In the genomic region with DNA sequence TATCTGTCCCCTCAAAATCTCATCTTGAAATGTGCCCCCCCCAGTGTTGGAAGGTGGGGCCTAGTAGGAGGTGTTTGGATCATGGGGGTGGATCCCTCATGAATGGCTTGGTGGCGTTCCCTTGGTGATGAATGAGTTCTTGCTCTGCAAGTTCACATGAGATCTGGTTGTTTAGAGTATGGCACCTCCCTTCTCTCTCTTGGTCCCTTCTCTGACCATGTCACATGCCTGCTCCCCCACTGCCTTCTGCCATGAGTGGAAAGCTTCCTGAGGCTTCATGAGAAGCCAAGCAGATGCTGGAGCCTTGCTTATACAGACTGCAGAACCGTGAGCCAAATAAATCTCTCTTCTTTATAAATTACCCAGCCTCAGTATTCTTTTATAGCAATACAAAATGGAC, we compare ENCODE assay signal across 16 cellular contexts.
DNase-seq lines count a peak whose midpoint lies in the region; ATAC-seq and TF ChIP-seq lines count a peak whose summit lies in the region.
"Had no signal": no experiment of that assay in that cellular context is flagged by ENCODE, and none has a peak within 500 bp of the region (broad histone marks: within the 10 kb centered on the region; RNA-seq: fewer than 3 reads in every experiment).

No MANE protein-coding gene starts in this region.

- no peak overlapping the region for H3K27ac Mint-ChIP-seq in activated T-helper 17 cell treated with anti-CD3 and anti-CD28 coated beads, Interleukin-2, amount 50 U/mL, for 72 hours
- H3K27ac Mint-ChIP-seq: CD4-positive, alpha-beta T cell; GM23338; HFFc6; IgD-negative memory B cell had no signal

- H3K36me3 Mint-ChIP-seq in activated T-helper 17 cell treated with anti-CD3 and anti-CD28 coated beads, Interleukin-2, amount 50 U/mL, for 72 hours (ENCODE audit: low read depth) = peaks cover 27% of the 10 kb centered on the region

- no peaks in the 10 kb centered on the region for H3K9me3 Mint-ChIP-seq in activated T-helper 17 cell treated with anti-CD3 and anti-CD28 coated beads, Interleukin-2, amount 50 U/mL, for 72 hours
- H3K9me3 Mint-ChIP-seq: CD4-positive, alpha-beta T cell; GM23338; IgD-negative memory B cell had no signal

- no peak for TF ChIP-seq POLR2A in erythroblast (IDR thresholded peaks at IDR 0.05; ENCODE audit: low read length)

- no peak overlapping the region for H3K4me3 Mint-ChIP-seq in activated T-helper 17 cell treated with anti-CD3 and anti-CD28 coated beads, Interleukin-2, amount 50 U/mL, for 72 hours
- H3K4me3 Mint-ChIP-seq: CD4-positive, alpha-beta T cell; GM23338; HFFc6; IgD-negative memory B cell had no signal

- ATAC-seq in activated T-helper 17 cell treated with anti-CD3 and anti-CD28 coated beads, Interleukin-2, amount 50 U/mL, for 72 hours (replicated peaks) = no peak
- ATAC-seq in HG02938 (IDR thresholded peaks at IDR 0.05; ENCODE audit: unreplicated experiment) = no peak
- ATAC-seq: A549, GM23338 had no signal

- peak; percentile 3 for DNase-seq in DMS53 (lab: John Stamatoyannopoulos, UW)
- no peak for DNase-seq in DMS53 treated with DMSO at 0.1 percent for 48 hours (lab: John Stamatoyannopoulos, UW; ENCODE audit: unreplicated experiment)
- peak; percentile 46 for DNase-seq in NCI-H748 (lab: John Stamatoyannopoulos, UW; ENCODE audit: unreplicated experiment)
- peak; percentile 11 to 17 for DNase-seq in erythroblast (lab: John Stamatoyannopoulos, UW)
- no peak for DNase-seq in COR-L47 (lab: John Stamatoyannopoulos, UW)
- DNase-seq: AML-193; CD4-positive, alpha-beta T cell; DMS79; GDM1; HCEC 1CT; HFFc6 had no signal

- no peaks in the 10 kb centered on the region for H3K4me1 Mint-ChIP-seq in activated T-helper 17 cell treated with anti-CD3 and anti-CD28 coated beads, Interleukin-2, amount 50 U/mL, for 72 hours
- H3K4me1 Mint-ChIP-seq: GM23338, IgD-negative memory B cell had no signal

- no peaks in the 10 kb centered on the region for H3K27me3 Mint-ChIP-seq in activated T-helper 17 cell treated with anti-CD3 and anti-CD28 coated beads, Interleukin-2, amount 50 U/mL, for 72 hours
- H3K27me3 Mint-ChIP-seq: CD4-positive, alpha-beta T cell; IgD-negative memory B cell had no signal

Comparison
In these comparisons a context has a peak if more than half of its experiments do, and no peak if none do; other contexts are left out.
1. DNase-seq: peak in DMS53 (single experiment), NCI-H748 (single experiment) and erythroblast (2 of 2); none in DMS53 treated with DMSO at 0.1 percent for 48 hours (single experiment) and COR-L47 (single experiment).